In genomic region chr6:99145738-99146137, GRCh38 we compare ENCODE assay signal across 25 cellular contexts.
DNase-seq lines count a peak whose midpoint lies in the region; ATAC-seq, FAIRE-seq and TF ChIP-seq lines count a peak whose summit lies in the region.
"Had no signal": no experiment of that assay in that cellular context is flagged by ENCODE, and none has a peak within 500 bp of the region (broad histone marks: within the 10 kb centered on the region; RNA-seq: fewer than 3 reads in every experiment).

No MANE protein-coding gene starts in this region.

- H3K27ac ChIP-seq in GM12878 (ENCODE audit: control insufficient read depth, insufficient read depth) = no peak overlapping the region
- H3K27ac ChIP-seq: 22Rv1, BLaER1, C4-2B had no signal

- H3K27me3 Mint-ChIP-seq in CD14-positive monocyte (ENCODE audit: low read depth in 3 of 3) = peaks cover 0 to 4% (median 2%) of the 10 kb centered on the region in 3 donors

- ATAC-seq in GM18511 (IDR thresholded peaks at IDR 0.05; ENCODE audit: unreplicated experiment) (peak; percentile 53), HG03442 (IDR thresholded peaks at IDR 0.05; ENCODE audit: unreplicated experiment) (peak; percentile 50), GM12878 (peak; percentile 25; the same call in 1 of the 3 replicates)
- ATAC-seq in stimulated activated effector memory CD8-positive, alpha-beta T cell treated with anti-CD3 and anti-CD28 coated beads, Interleukin-12 subunit alpha, Interleukin-12 subunit beta, amount 100 ng/mL, for 72 hours = peak; percentile 31
- ATAC-seq: GM23338, HCT116 had no signal

- DNase-seq in GM12878 (ENCODE audit: low read depth, low spot score) (no peak), HuH-7 (ENCODE audit: low spot score) (no peak), OCI-M2 (lab: John Stamatoyannopoulos, UW; ENCODE audit: unreplicated experiment) (no peak), CD14-positive monocyte (ENCODE audit: low spot score) (no peak)
- no peak for DNase-seq in stimulated activated effector memory CD8-positive, alpha-beta T cell treated with anti-CD3 and anti-CD28 coated beads, Interleukin-12 subunit alpha, Interleukin-12 subunit beta, amount 100 ng/mL, for 72 hours (ENCODE audit: low spot score in 2 of 2)
- DNase-seq: CD4-positive, alpha-beta T cell; CD8-positive, alpha-beta memory T cell; DMS 273 treated with DMSO at 0.1 percent for 48 hours; DMS79; EL; GDM1; H9 had no signal

- TF ChIP-seq EP300 in GM12878 (IDR thresholded peaks at IDR 0.05; ENCODE audit: borderline replicate concordance in 1 of 2, control insufficient read depth in 1 of 2, low read depth in 2 of 2, low read length in 2 of 2) = no peak

- no peaks in the 10 kb centered on the region for H3K4me1 Mint-ChIP-seq in stimulated activated effector memory CD8-positive, alpha-beta T cell treated with anti-CD3 and anti-CD28 coated beads, Interleukin-12 subunit alpha, Interleukin-12 subunit beta, amount 100 ng/mL, for 72 hours
- H3K4me1 Mint-ChIP-seq in CD14-positive monocyte = no peaks in the 10 kb centered on the region
- H3K4me1 Mint-ChIP-seq: B cell; CD8-positive, alpha-beta memory T cell had no signal

- H3K36me3 Mint-ChIP-seq in stimulated activated effector memory CD8-positive, alpha-beta T cell treated with anti-CD3 and anti-CD28 coated beads, Interleukin-12 subunit alpha, Interleukin-12 subunit beta, amount 100 ng/mL, for 72 hours = no peaks in the 10 kb centered on the region
- H3K36me3 Mint-ChIP-seq in CD14-positive monocyte = no peaks in the 10 kb centered on the region
- H3K36me3 Mint-ChIP-seq: CD8-positive, alpha-beta memory T cell had no signal

- SMC1A ChIA-PET in GM12878 (lab: Charles Lee; ENCODE audit: uncharacterized antibody, unreplicated experiment) = no interaction called here

- no peak overlapping the region for H2AFZ ChIP-seq in GM12878 (ENCODE audit: control insufficient read depth, low read depth, low read length)

- H3K4me3 Mint-ChIP-seq in stimulated activated effector memory CD8-positive, alpha-beta T cell treated with anti-CD3 and anti-CD28 coated beads, Interleukin-12 subunit alpha, Interleukin-12 subunit beta, amount 100 ng/mL, for 72 hours = no peak overlapping the region
- H3K4me3 Mint-ChIP-seq in CD14-positive monocyte = no peak overlapping the region
- H3K4me3 Mint-ChIP-seq: B cell; CD4-positive, alpha-beta T cell; CD8-positive, alpha-beta memory T cell; GM23338; H9 had no signal

- no peaks in the 10 kb centered on the region for H3K4me1 ChIP-seq in GM12878 (ENCODE audit: control insufficient read depth, insufficient read depth, low read length)
- H3K4me1 ChIP-seq: BLaER1 had no signal

- H3K27me3 ChIP-seq in GM12878 (replicated peaks in 1 of 2; ENCODE audit: control insufficient read depth in 2 of 2, insufficient read depth in 2 of 2, low read length in 1 of 2) = no peaks in the 10 kb centered on the region
- H3K27me3 ChIP-seq: BLaER1 had no signal

- TF ChIP-seq CTCF in GM12878 (IDR thresholded peaks at IDR 0.05 in 2 of 3, conservative IDR thresholded peaks at IDR 0.05 in 1 of 3; ENCODE audit: control insufficient read depth in 2 of 3, extremely low read depth in 1 of 3, insufficient read depth in 1 of 3, low read depth in 3 of 3, low read length in 3 of 3) = no peak
- no peak for TF ChIP-seq CTCF in CD14-positive monocyte (IDR thresholded peaks at IDR 0.05)

- in situ Hi-C loops in GM12878 (cut with MboI) = no loop called here

- FAIRE-seq in GM12878 (lab: Jason Lieb, UNC) = no peak
- FAIRE-seq: A204.1, D721Med, GM12891, GM18507, GM19239 had no signal

- no peak overlapping the region for H3K27ac Mint-ChIP-seq in stimulated activated effector memory CD8-positive, alpha-beta T cell treated with anti-CD3 and anti-CD28 coated beads, Interleukin-12 subunit alpha, Interleukin-12 subunit beta, amount 100 ng/mL, for 72 hours
- no peak overlapping the region for H3K27ac Mint-ChIP-seq in CD14-positive monocyte
- H3K27ac Mint-ChIP-seq: B cell; CD4-positive, alpha-beta T cell; CD8-positive, alpha-beta memory T cell; GM23338; H9 had no signal

- no peaks in the 10 kb centered on the region for H3K79me2 ChIP-seq in GM12878 (ENCODE audit: control insufficient read depth, insufficient read depth, low read length)

- WGBS in GM12878 (ENCODE audit: insufficient coverage, insufficient replicate concordance, low lambda C conversion rate, missing lambda C conversion rate) = 13% methylated on average over 3 of the region's 3 CpGs

- CTCF ChIA-PET in GM12878 (lab: Yijun Ruan, JAX) = interaction anchor here (0.7 to 1.4 kb wide), 5 partner anchors 8 to 75 kb away, joined by 3 to 4 read pairs (median 3); no protein-coding TSS in a partner anchor

- H3K36me3 ChIP-seq in GM12878 (ENCODE audit: control insufficient read depth in 2 of 2, insufficient read depth in 2 of 2, low read length in 1 of 2) = no peaks in the 10 kb centered on the region
- H3K36me3 ChIP-seq: BLaER1 had no signal

- H3K9me3 ChIP-seq in GM12878 (replicated peaks; ENCODE audit: control insufficient read depth, insufficient read depth, low read length) = no peaks in the 10 kb centered on the region

- TF ChIP-seq POLR2A in GM12878 (IDR thresholded peaks at IDR 0.05; ENCODE audit: low read depth, low read length) = no peak

- intact Hi-C loops in GM12878 (cut with micrococcal nuclease; ENCODE audit: unreplicated experiment) (no loop called here), CD14-positive monocyte (cut with micrococcal nuclease) (no loop called here)

- no peak overlapping the region for H3K4me3 ChIP-seq in GM12878
- H3K4me3 ChIP-seq: BLaER1, GM23338 had no signal

- RAD21 ChIA-PET in GM12878 (lab: Charles Lee; ENCODE audit: unreplicated experiment) = no interaction called here

- H3K4me2 ChIP-seq in GM12878 (ENCODE audit: control insufficient read depth, insufficient read depth) = no peak overlapping the region
- H3K4me2 ChIP-seq: BLaER1, GM23338 had no signal

- no peak for TF ChIP-seq RAD21 in GM12878 (IDR thresholded peaks at IDR 0.05; ENCODE audit: insufficient read depth, low read depth, low read length)

- no peaks in the 10 kb centered on the region for H3K9me3 Mint-ChIP-seq in stimulated activated effector memory CD8-positive, alpha-beta T cell treated with anti-CD3 and anti-CD28 coated beads, Interleukin-12 subunit alpha, Interleukin-12 subunit beta, amount 100 ng/mL, for 72 hours
- H3K9me3 Mint-ChIP-seq in CD14-positive monocyte = peaks cover 0 to 9% (median 1%) of the 10 kb centered on the region in 7 donors
- H3K9me3 Mint-ChIP-seq: CD4-positive, alpha-beta T cell; CD8-positive, alpha-beta memory T cell had no signal

- H4K20me1 ChIP-seq in GM12878 (ENCODE audit: control insufficient read depth, insufficient read depth) = no peaks in the 10 kb centered on the region
- H4K20me1 ChIP-seq: BLaER1 had no signal

- POLR2A ChIA-PET in GM12878 (lab: Charles Lee) = no interaction called here

- H3K9ac ChIP-seq in GM12878 (ENCODE audit: control insufficient read depth, insufficient read depth, low read length) = no peak overlapping the region
- H3K9ac ChIP-seq: BLaER1 had no signal

- BruUV-seq in GM12878 (replicated peaks; lab: Mats Ljungman, UMichigan) = no TSS peak

TF ChIP-seq in GM12878, 131 proteins besides CTCF, POLR2A, EP300 and RAD21 (continues in another document):
- TF ChIP-seq PBX3 (IDR thresholded peaks at IDR 0.05; ENCODE audit: insufficient replicate concordance, low read depth, low read length) (no peak), ZNF687 (IDR thresholded peaks at IDR 0.05) (no peak), BCL3 (IDR thresholded peaks at IDR 0.05; ENCODE audit: borderline replicate concordance, insufficient read depth, low read depth, low read length, poor library complexity, severe bottlenecking) (no peak)
